In genomic region chr15:63306480-63307073, GRCh38 we compare ENCODE assay signal across 1 cellular context.
TF ChIP-seq lines count a peak whose summit lies in the region.

No MANE protein-coding gene starts in this region.

TF ChIP-seq in HepG2, 621 proteins besides CTCF, POLR2A, EP300 and RAD21 (continued from another document):
- no peak for TF ChIP-seq PBX3 (CRISPR knock-in tag; IDR thresholded peaks at IDR 0.05; ENCODE audit: borderline replicate concordance)
